Comparison of ENCODE assay signal across 19 cellular contexts in the genomic region with DNA sequence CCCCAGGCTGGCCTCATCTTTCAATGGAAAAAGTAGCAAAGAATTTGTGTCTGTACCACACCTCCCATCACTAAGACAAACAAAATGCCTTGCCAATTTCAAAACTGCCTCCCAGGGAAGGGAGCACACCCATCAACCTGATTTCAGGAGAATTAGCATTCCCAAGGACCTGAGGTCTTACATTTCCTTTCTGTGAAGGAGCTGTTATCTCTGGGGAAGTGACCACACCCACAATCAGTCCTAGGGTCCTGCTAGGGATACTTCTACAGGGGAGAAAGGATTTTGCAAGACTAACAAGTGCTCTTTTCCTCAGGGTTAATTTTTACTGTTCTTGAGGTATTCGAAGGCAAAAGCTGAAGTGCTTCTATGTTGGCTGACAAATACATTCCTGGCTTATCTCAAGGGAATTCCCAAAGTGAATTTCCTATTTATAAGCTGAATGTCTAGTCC.
A peak's percentile ranks its signal among the peaks of the same experiment; 100 is the strongest.
DNase-seq lines count a peak whose midpoint lies in the region; ATAC-seq, FAIRE-seq and TF ChIP-seq lines count a peak whose summit lies in the region.
"Had no signal": no experiment of that assay in that cellular context is flagged by ENCODE, and none has a peak within 500 bp of the region (broad histone marks: within the 10 kb centered on the region; RNA-seq: fewer than 3 reads in every experiment).

No MANE protein-coding gene starts in this region.

- ATAC-seq in sciatic nerve (peak; percentile 70), left lobe of liver (no peak), HG03342 (IDR thresholded peaks at IDR 0.05; ENCODE audit: unreplicated experiment) (no peak)
- no peak for ATAC-seq in activated naive CD4-positive, alpha-beta T cell treated with anti-CD3 and anti-CD28 coated beads, Interleukin-2, amount 50 U/mL, for 72 hours
- ATAC-seq: left colon, natural killer cell had no signal

- no peak overlapping the region for H3K4me3 ChIP-seq in cardiac fibroblast (replicated peaks in 1 of 2; ENCODE audit: low read depth in 2 of 2, low read length in 2 of 2)
- H3K4me3 ChIP-seq: SJCRH30 had no signal

- TF ChIP-seq CTCF in cardiac fibroblast (IDR thresholded peaks at IDR 0.05; ENCODE audit: low read depth, low read length), result no peak

- intact Hi-C loops in sciatic nerve (cut with DNase I), result no loop called here

- peak; percentile 77 for FAIRE-seq in HTR-8/SVneo (lab: Jason Lieb, UNC)
- FAIRE-seq: D721Med had no signal

- no peak overlapping the region for H3K27ac Mint-ChIP-seq in activated naive CD4-positive, alpha-beta T cell treated with anti-CD3 and anti-CD28 coated beads, Interleukin-2, amount 50 U/mL, for 72 hours
- H3K27ac Mint-ChIP-seq: activated naive CD8-positive, alpha-beta T cell treated with anti-CD3 and anti-CD28 coated beads, Interleukin-2, amount 10 ng/mL, durations not matched to agents 7 days and 5 days; activated T-cell treated with anti-CD3 and anti-CD28 coated beads, Interleukin-2, amount 50 U/mL, for 24 hours; natural killer cell had no signal

- no peak for DNase-seq in HTR-8/SVneo (ENCODE audit: insufficient read length, low spot score)
- DNase-seq in cardiac fibroblast (ENCODE audit: low read depth in 2 of 2), result peak; percentile 52 to 63
- DNase-seq in iPS DF 19.7 (ENCODE audit: low read depth, low spot score), result peak; percentile 38
- no peak for DNase-seq in sciatic nerve (ENCODE audit: low spot score)
- no peak for DNase-seq in left lobe of liver (ENCODE audit: low spot score)
- DNase-seq in activated naive CD4-positive, alpha-beta T cell treated with anti-CD3 and anti-CD28 coated beads, Interleukin-2, amount 50 U/mL, for 72 hours (ENCODE audit: low spot score in 2 of 2), result no peak
- DNase-seq in T-helper 9 cell, result no peak
- DNase-seq: activated CD4-positive, alpha-beta T cell treated with anti-CD3 and anti-CD28 coated beads, Interleukin-2, amount 50 U/mL, for 1 hour; activated naive CD8-positive, alpha-beta T cell treated with anti-CD3 and anti-CD28 coated beads, Interleukin-2, amount 10 ng/mL, durations not matched to agents 7 days and 5 days; activated T-cell treated with anti-CD3 and anti-CD28 coated beads, Interleukin-2, amount 50 U/mL, for 24 hours; left colon; natural killer cell; NCI-H1048; NCI-H2171; SJCRH30; stimulated activated CD4-positive, alpha-beta T cell treated with anti-CD3 and anti-CD28 coated beads, Interleukin-1b, Interleukin-23, amount 100 ng/mL, for 48 hours; substantia nigra had no signal

- H3K9me3 Mint-ChIP-seq in activated naive CD4-positive, alpha-beta T cell treated with anti-CD3 and anti-CD28 coated beads, Interleukin-2, amount 50 U/mL, for 72 hours, result no peaks in the 10 kb centered on the region
- H3K9me3 Mint-ChIP-seq: activated naive CD8-positive, alpha-beta T cell treated with anti-CD3 and anti-CD28 coated beads, Interleukin-2, amount 10 ng/mL, durations not matched to agents 7 days and 5 days; activated T-cell treated with anti-CD3 and anti-CD28 coated beads, Interleukin-2, amount 50 U/mL, for 24 hours; natural killer cell had no signal

- H3K36me3 Mint-ChIP-seq in activated naive CD4-positive, alpha-beta T cell treated with anti-CD3 and anti-CD28 coated beads, Interleukin-2, amount 50 U/mL, for 72 hours, result no peaks in the 10 kb centered on the region
- H3K36me3 Mint-ChIP-seq: activated naive CD8-positive, alpha-beta T cell treated with anti-CD3 and anti-CD28 coated beads, Interleukin-2, amount 10 ng/mL, durations not matched to agents 7 days and 5 days; natural killer cell had no signal

Comparison
In these comparisons a context has a peak if more than half of its experiments do, and no peak if none do; other contexts are left out.
1. DNase-seq: peak in cardiac fibroblast (2 of 2) and iPS DF 19.7 (single experiment); none in HTR-8/SVneo (single experiment), sciatic nerve (single experiment), left lobe of liver (single experiment), activated naive CD4-positive, alpha-beta T cell treated with anti-CD3 and anti-CD28 coated beads, Interleukin-2, amount 50 U/mL, for 72 hours (0 of 2) and T-helper 9 cell (single experiment).